In the genomic region with DNA sequence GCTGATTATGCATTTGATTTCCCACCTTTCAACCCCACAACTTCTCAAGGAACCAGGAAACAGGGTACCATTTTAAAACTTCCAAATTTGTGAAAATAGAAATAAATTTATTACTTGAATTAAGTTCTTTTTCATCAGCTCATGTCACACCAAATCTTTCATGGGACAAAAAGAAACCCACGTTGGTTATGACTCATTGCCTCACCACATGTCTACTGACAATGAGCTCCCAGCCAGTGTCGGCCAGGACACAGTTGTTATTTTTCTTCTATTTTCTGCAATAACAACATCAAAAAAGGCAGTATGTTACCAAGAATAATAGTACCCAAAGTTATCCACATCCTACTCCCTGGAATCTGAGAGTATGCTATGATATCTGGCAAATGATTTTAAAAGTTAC, we compare ENCODE assay signal across 17 cellular contexts. TPM values are rescaled to one million over a fixed set of nuclear protein-coding genes. Genes with fewer than 3 reads are reported as not detected.
DNase-seq lines count a peak whose midpoint lies in the region; ATAC-seq, FAIRE-seq and TF ChIP-seq lines count a peak whose summit lies in the region.
"Had no signal": no experiment of that assay in that cellular context is flagged by ENCODE, and none has a peak within 500 bp of the region (broad histone marks: within the 10 kb centered on the region; RNA-seq: fewer than 3 reads in every experiment).

No MANE protein-coding gene starts in this region.

- no peaks in the 10 kb centered on the region for H3K36me3 Mint-ChIP-seq in activated naive CD8-positive, alpha-beta T cell treated with anti-CD3 and anti-CD28 coated beads for 36 hours
- peaks cover 10% of the 10 kb centered on the region for H3K36me3 Mint-ChIP-seq in activated naive CD8-positive, alpha-beta T cell treated with anti-CD3 and anti-CD28 coated beads, Interleukin-2, amount 50 U/mL, for 24 hours (ENCODE audit: low read depth)

- H3K4me2 ChIP-seq in mammary epithelial cell (ENCODE audit: insufficient read depth, low read depth, low read length), result no peak overlapping the region

- dilution Hi-C loops in mammary epithelial cell (cut with HindIII; ENCODE audit: low sequenced_read_pairs), result no loop called here

- WGBS in mammary epithelial cell (ENCODE audit: low coverage, missing lambda C conversion rate), result 27% methylated on average over 2 of the region's 2 CpGs

- peaks cover 12% of the 10 kb centered on the region for H3K4me1 ChIP-seq in mammary epithelial cell (ENCODE audit: insufficient read depth, low read length)
- H3K4me1 ChIP-seq in BE2C, result no peaks in the 10 kb centered on the region
- H3K4me1 ChIP-seq: Peyer's patch had no signal

- no peak overlapping the region for H3K9ac ChIP-seq in mammary epithelial cell (ENCODE audit: insufficient read depth, low read length)

- H3K27me3 ChIP-seq in mammary epithelial cell (ENCODE audit: insufficient read depth, low read length), result no peaks in the 10 kb centered on the region
- H3K27me3 ChIP-seq in BE2C, result no peaks in the 10 kb centered on the region
- H3K27me3 ChIP-seq: Peyer's patch had no signal

- no TSS peak for BruUV-seq in mammary epithelial cell (replicated peaks; lab: Mats Ljungman, UMichigan)

- H3K27ac ChIP-seq in mammary epithelial cell (ENCODE audit: insufficient read depth, low read depth, low read length), result no peak overlapping the region
- H3K27ac ChIP-seq: Peyer's patch had no signal

- H3K27ac Mint-ChIP-seq in activated naive CD8-positive, alpha-beta T cell treated with anti-CD3 and anti-CD28 coated beads for 36 hours, result no peak overlapping the region
- H3K27ac Mint-ChIP-seq in activated naive CD8-positive, alpha-beta T cell treated with anti-CD3 and anti-CD28 coated beads, Interleukin-2, amount 50 U/mL, for 24 hours, result no peak overlapping the region

- no peak for ATAC-seq in activated naive CD8-positive, alpha-beta T cell treated with anti-CD3 and anti-CD28 coated beads, Interleukin-2, amount 50 U/mL, for 24 hours
- ATAC-seq: HCT116, SK-N-SH treated with all-trans-retinoic acid at 6 μM for 48 hours had no signal

- intact Hi-C loops in mammary epithelial cell (cut with micrococcal nuclease), result loop anchor here (5.0 kb wide), 1 partner anchor 152 kb away; no protein-coding TSS in a partner anchor

- no peaks in the 10 kb centered on the region for H3K36me3 ChIP-seq in mammary epithelial cell (ENCODE audit: insufficient read depth, low read length)
- H3K36me3 ChIP-seq in BE2C, result no peaks in the 10 kb centered on the region
- H3K36me3 ChIP-seq: Peyer's patch had no signal

- peak; percentile 6 for DNase-seq in activated naive CD8-positive, alpha-beta T cell treated with anti-CD3 and anti-CD28 coated beads for 36 hours
- DNase-seq in activated naive CD8-positive, alpha-beta T cell treated with anti-CD3 and anti-CD28 coated beads, Interleukin-2, amount 50 U/mL, for 24 hours, result no peak
- DNase-seq in MV-4-11 (lab: John Stamatoyannopoulos, UW) (peak; percentile 46), mammary epithelial cell (peak; percentile 30), urothelium cell line (ENCODE audit: low spot score) (peak; percentile 26), BE2C (no peak)
- no peak for DNase-seq in activated CD8-positive, alpha-beta memory T cell treated with anti-CD3 and anti-CD28 coated beads, Interleukin-2, amount 50 U/mL, for 4 hours
- DNase-seq: DMS153, NCI-H1105, NCI-H1694, NCI-H524, Peyer's patch, SHP77 had no signal

- H3K79me2 ChIP-seq in mammary epithelial cell (ENCODE audit: insufficient read depth, low read length), result no peaks in the 10 kb centered on the region

- H3K9me3 Mint-ChIP-seq in activated naive CD8-positive, alpha-beta T cell treated with anti-CD3 and anti-CD28 coated beads for 36 hours, result peaks cover 18% of the 10 kb centered on the region
- H3K9me3 Mint-ChIP-seq in activated naive CD8-positive, alpha-beta T cell treated with anti-CD3 and anti-CD28 coated beads, Interleukin-2, amount 50 U/mL, for 24 hours, result peaks cover 13% of the 10 kb centered on the region

- H3K9me3 ChIP-seq in mammary epithelial cell (replicated peaks; ENCODE audit: insufficient read depth, low read length), result no peaks in the 10 kb centered on the region
- no peaks in the 10 kb centered on the region for H3K9me3 ChIP-seq in BE2C

- peaks cover 30% of the 10 kb centered on the region for H3K27me3 Mint-ChIP-seq in activated naive CD8-positive, alpha-beta T cell treated with anti-CD3 and anti-CD28 coated beads for 36 hours
- peaks cover 32% of the 10 kb centered on the region for H3K27me3 Mint-ChIP-seq in activated naive CD8-positive, alpha-beta T cell treated with anti-CD3 and anti-CD28 coated beads, Interleukin-2, amount 50 U/mL, for 24 hours

- in situ Hi-C loops in mammary epithelial cell (cut with MboI; ENCODE audit: low sequenced_read_pairs in 2 of 2), result no loop called here

- H4K20me1 ChIP-seq in mammary epithelial cell (ENCODE audit: insufficient read depth, low read length), result no peaks in the 10 kb centered on the region

- CTCF ChIA-PET in mammary epithelial cell (lab: Charles Lee; ENCODE audit: low non-redundant PET), result no interaction called here

- peaks cover 9% of the 10 kb centered on the region for H3K4me1 Mint-ChIP-seq in activated naive CD8-positive, alpha-beta T cell treated with anti-CD3 and anti-CD28 coated beads for 36 hours
- H3K4me1 Mint-ChIP-seq in activated naive CD8-positive, alpha-beta T cell treated with anti-CD3 and anti-CD28 coated beads, Interleukin-2, amount 50 U/mL, for 24 hours, result peaks cover 13% of the 10 kb centered on the region

- no peak overlapping the region for H3K4me3 Mint-ChIP-seq in activated naive CD8-positive, alpha-beta T cell treated with anti-CD3 and anti-CD28 coated beads for 36 hours
- H3K4me3 Mint-ChIP-seq in activated naive CD8-positive, alpha-beta T cell treated with anti-CD3 and anti-CD28 coated beads, Interleukin-2, amount 50 U/mL, for 24 hours, result no peak overlapping the region
- H3K4me3 Mint-ChIP-seq: CD14-positive monocyte had no signal

- no peak overlapping the region for H3K4me3 ChIP-seq in mammary epithelial cell (replicated peaks in 1 of 3; ENCODE audit: insufficient read depth in 1 of 3, low read depth in 2 of 3, low read length in 3 of 3)
- no peak overlapping the region for H3K4me3 ChIP-seq in BE2C (ENCODE audit: low read depth, low read length)
- H3K4me3 ChIP-seq: Peyer's patch had no signal

- TF ChIP-seq CTCF in mammary epithelial cell (conservative IDR thresholded peaks at IDR 0.05 in 1 of 2, IDR thresholded peaks at IDR 0.05 in 1 of 2; ENCODE audit: extremely low read depth in 1 of 2, insufficient read depth in 1 of 2, low read depth in 1 of 2, low read length in 2 of 2) (no peak), BE2C (IDR thresholded peaks at IDR 0.05; ENCODE audit: low read depth, low read length) (no peak)

- H2AFZ ChIP-seq in mammary epithelial cell (ENCODE audit: low read depth, low read length), result no peak overlapping the region

- no peak for FAIRE-seq in urothelium cell line (lab: Jason Lieb, UNC)
- FAIRE-seq: GM18507 had no signal

RNA-seq across cellular contexts. Expression of gene MS4A6A, which starts 17.3 kb away (rescaled TPM):
- not detected for total RNA-seq in activated naive CD8-positive, alpha-beta T cell treated with anti-CD3 and anti-CD28 coated beads for 36 hours
- total RNA-seq in mammary epithelial cell, result not detected
- polyA plus RNA-seq in mammary epithelial cell, result not detected
- polyA minus RNA-seq in mammary epithelial cell, result not detected
- polyA plus RNA-seq in BE2C (2012; ENCODE audit: insufficient read depth, insufficient read length, low read depth), result not detected

Comparison
In these comparisons a context has a peak if more than half of its experiments do, and no peak if none do; other contexts are left out.
1. DNase-seq: peak in activated naive CD8-positive, alpha-beta T cell treated with anti-CD3 and anti-CD28 coated beads for 36 hours (single experiment), MV-4-11 (single experiment), mammary epithelial cell (single experiment) and urothelium cell line (single experiment); none in activated naive CD8-positive, alpha-beta T cell treated with anti-CD3 and anti-CD28 coated beads, Interleukin-2, amount 50 U/mL, for 24 hours (single experiment), activated CD8-positive, alpha-beta memory T cell treated with anti-CD3 and anti-CD28 coated beads, Interleukin-2, amount 50 U/mL, for 4 hours (single experiment) and BE2C (single experiment).